Comparison of ENCODE assay signal across 8 cellular contexts in the genomic region with DNA sequence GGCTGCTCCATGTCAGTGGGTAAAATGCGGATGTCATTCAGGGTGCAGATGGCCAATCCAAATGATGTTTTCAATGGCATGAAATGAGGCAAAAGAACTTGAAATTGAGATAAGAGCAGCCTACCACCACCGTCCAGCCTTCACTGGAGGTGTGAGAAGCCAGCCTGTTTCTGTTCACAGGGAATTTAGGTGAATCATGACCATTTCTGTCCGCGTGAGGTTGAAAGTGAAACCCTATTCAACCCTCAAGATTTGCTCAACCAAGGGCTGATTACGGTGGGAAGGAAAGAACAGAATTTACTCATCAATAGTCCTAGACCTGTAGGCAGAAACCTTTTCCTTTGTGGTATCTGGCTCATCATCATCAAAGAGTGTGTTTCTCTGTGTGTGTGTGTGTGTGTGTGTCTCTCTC.
DNase-seq lines count a peak whose midpoint lies in the region; ATAC-seq, FAIRE-seq and TF ChIP-seq lines count a peak whose summit lies in the region.

No MANE protein-coding gene starts in this region.

- CTCF ChIA-PET in RWPE1 (lab: Yijun Ruan, JAX), result no interaction called here

- WGBS in tibial nerve, 2 donors, result 92 to 93% methylated on average over 5 of the region's 5 CpGs

- TF ChIP-seq CTCF in chondrocyte (IDR thresholded peaks at IDR 0.05) (no peak), RWPE1 (conservative IDR thresholded peaks at IDR 0.05; ENCODE audit: low read depth) (no peak), tibial nerve (IDR thresholded peaks at IDR 0.05) (no peak)

- peaks cover 16% of the 10 kb centered on the region for H3K4me1 Mint-ChIP-seq in chondrocyte (ENCODE audit: low read depth)

- no peak overlapping the region for H3K4me3 ChIP-seq in tibial nerve

- peak; percentile 67 for DNase-seq in activated naive CD4-positive, alpha-beta T cell treated with Interleukin-2 at 50 U/mL for 16 hours
- DNase-seq in stimulated activated CD8-positive, alpha-beta memory T cell treated with anti-CD3 and anti-CD28 coated beads, Interleukin-7, amount 100 ng/mL, for 4 hours (ENCODE audit: low read depth in 2 of 2), result peak; percentile 17 to 52
- DNase-seq in chondrocyte (ENCODE audit: low spot score), result no peak
- no peak for DNase-seq in frontal cortex (ENCODE audit: low spot score in 2 of 2)
- no peak for DNase-seq in RWPE1 (ENCODE audit: low spot score)
- no peak for DNase-seq in tibial nerve (ENCODE audit: low spot score in 2 of 2)

- no peak overlapping the region for H3K27ac Mint-ChIP-seq in chondrocyte (ENCODE audit: unreplicated experiment)

- H3K27ac ChIP-seq in RWPE1 (no peak overlapping the region), tibial nerve (no peak overlapping the region)

- TF ChIP-seq POLR2A in tibial nerve (IDR thresholded peaks at IDR 0.05), result no peak

- ATAC-seq in GM21360 (IDR thresholded peaks at IDR 0.05; ENCODE audit: unreplicated experiment) (peak; percentile 88), HG03520 (IDR thresholded peaks at IDR 0.05; ENCODE audit: unreplicated experiment) (peak; percentile 95)

- no peak for TF ChIP-seq EP300 in tibial nerve (IDR thresholded peaks at IDR 0.05)

- H3K4me1 ChIP-seq in tibial nerve, result no peaks in the 10 kb centered on the region

- H3K36me3 Mint-ChIP-seq in chondrocyte (ENCODE audit: low read depth), result no peaks in the 10 kb centered on the region

- no peaks in the 10 kb centered on the region for H3K27me3 Mint-ChIP-seq in chondrocyte (ENCODE audit: low read depth)

- no peak for FAIRE-seq in frontal cortex (lab: Jason Lieb, UNC)

- peaks cover 12% of the 10 kb centered on the region for H3K9me3 Mint-ChIP-seq in chondrocyte (ENCODE audit: low read depth)

- peaks cover 0 to 13% (median 0%) of the 10 kb centered on the region in 4 donors for H3K9me3 ChIP-seq in tibial nerve

- POLR2A ChIA-PET in RWPE1 (lab: Yijun Ruan, JAX; ENCODE audit: low non-redundant PET), result interaction anchor here (0.7 kb wide), 1 partner anchor 126 kb away, joined by 3 read pairs; no protein-coding TSS in a partner anchor

- H3K36me3 ChIP-seq in tibial nerve, result no peaks in the 10 kb centered on the region

- no peak overlapping the region for H3K4me3 Mint-ChIP-seq in chondrocyte (ENCODE audit: unreplicated experiment)

- no peaks in the 10 kb centered on the region for H3K27me3 ChIP-seq in tibial nerve

Comparison
In these comparisons a context has a peak if more than half of its experiments do, and no peak if none do; other contexts are left out.
1. DNase-seq: peak in activated naive CD4-positive, alpha-beta T cell treated with Interleukin-2 at 50 U/mL for 16 hours (single experiment) and stimulated activated CD8-positive, alpha-beta memory T cell treated with anti-CD3 and anti-CD28 coated beads, Interleukin-7, amount 100 ng/mL, for 4 hours (2 of 2); none in chondrocyte (single experiment), frontal cortex (0 of 2), RWPE1 (single experiment) and tibial nerve (0 of 2).